In the genomic region with DNA sequence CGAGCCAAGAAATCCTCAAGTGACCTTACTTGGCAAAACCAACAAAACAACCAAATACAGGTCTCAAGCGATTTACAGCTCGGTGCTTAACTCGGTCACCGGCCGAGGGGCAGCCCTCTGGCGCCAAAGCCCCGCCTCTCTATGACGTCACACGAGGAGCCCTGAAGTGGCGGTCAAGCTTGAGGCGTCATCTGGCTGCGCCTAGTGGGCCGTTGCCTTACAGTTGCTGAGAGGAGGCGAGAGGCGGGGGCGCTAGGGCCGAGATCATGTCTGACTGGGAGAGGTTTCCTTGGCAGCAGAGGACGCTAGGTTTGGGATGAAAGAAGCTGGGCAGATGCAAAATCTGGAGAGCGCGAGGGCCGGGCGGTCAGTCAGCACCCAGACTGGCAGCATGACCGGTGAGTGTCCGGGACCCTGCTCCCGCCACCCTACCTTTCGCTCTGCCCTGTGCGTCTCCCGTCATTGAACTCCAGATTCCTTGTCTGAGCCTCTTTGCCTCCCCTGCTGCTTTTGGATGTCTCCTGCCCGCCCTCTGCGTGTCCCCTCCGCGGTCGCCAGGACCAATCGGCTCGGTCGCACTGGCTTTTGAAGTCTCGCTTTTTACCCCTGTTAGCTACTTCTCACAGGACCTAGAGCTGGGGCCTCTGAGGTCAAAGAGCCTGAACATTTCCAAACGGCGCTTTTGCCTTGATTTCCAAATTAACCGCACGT, we compare ENCODE assay signal across 8 cellular contexts. TPM values are rescaled to one million over a fixed set of nuclear protein-coding genes. Genes with fewer than 3 reads are reported as not detected.
DNase-seq lines count a peak whose midpoint lies in the region; ATAC-seq, FAIRE-seq and TF ChIP-seq lines count a peak whose summit lies in the region.

A gene (plus strand): TSS at position 204 of the 711 bp plus-strand sequence. CDS start 113 bp downstream, at position 317.

- intact Hi-C loops in left ventricle myocardium superior (cut with micrococcal nuclease) = loop anchor here (10.0 kb wide), 1 partner anchor 153 kb away; no protein-coding TSS in a partner anchor
- intact Hi-C loops in prostate gland (cut with DNase I) = loop anchor here (5.0 kb wide), 1 partner anchor 271 kb away; a partner anchor contains a TSS

- H3K4me1 ChIP-seq in prostate gland (replicated peaks) = no peaks in the 10 kb centered on the region

- WGBS in prostate gland = under 1% methylated on average over 42 of the region's 42 CpGs

- H3K27me3 ChIP-seq in prostate gland (replicated peaks; ENCODE audit: insufficient read depth) = no peaks in the 10 kb centered on the region

- H3K36me3 ChIP-seq in prostate gland = no peaks in the 10 kb centered on the region

- peak in 1 of 4 experiments; percentile 28 for TF ChIP-seq CTCF in prostate gland (IDR thresholded peaks at IDR 0.05)

- peaks cover 9% of the 10 kb centered on the region for H3K36me3 Mint-ChIP-seq in T-helper 17 cell (ENCODE audit: low read depth)

- FAIRE-seq in GM12892 (lab: Jason Lieb, UNC) (peak; percentile 99), urothelium cell line (lab: Jason Lieb, UNC) (no peak)

- ATAC-seq in HG02840 (IDR thresholded peaks at IDR 0.05; ENCODE audit: low FRiP score, unreplicated experiment) (peak; percentile 91), T-helper 17 cell (peak; percentile 88), left ventricle myocardium superior (peak; percentile 99)

- TF ChIP-seq POLR2A in GM12892 (IDR thresholded peaks at IDR 0.05; ENCODE audit: low read depth, low read length) = peak; percentile 84
- peak; percentile 78 for TF ChIP-seq POLR2A in prostate gland (IDR thresholded peaks at IDR 0.05)

- H3K4me1 Mint-ChIP-seq in T-helper 17 cell = peaks cover 26% of the 10 kb centered on the region

- H3K27ac ChIP-seq in angular gyrus (ENCODE audit: low read depth, low read length) = peak within 1 kb of the TSS; percentile 87
- peak within 1 kb of the TSS; percentile 82 to 85 for H3K27ac ChIP-seq in prostate gland

- H3K4me3 ChIP-seq in prostate gland = peak within 1 kb of the TSS; percentile 64 to 67

- H3K9me3 ChIP-seq in T-helper 17 cell (ENCODE audit: control insufficient read depth, low read length, poor library complexity, severe bottlenecking) (no peaks in the 10 kb centered on the region), prostate gland (no peaks in the 10 kb centered on the region)

- peaks cover 6% of the 10 kb centered on the region for H3K27me3 Mint-ChIP-seq in T-helper 17 cell

- peak; percentile 78 for DNase-seq in GM12892 (ENCODE audit: insufficient read length)
- DNase-seq in NCI-H146 treated with DMSO at 0.1 percent for 48 hours (lab: John Stamatoyannopoulos, UW; ENCODE audit: unreplicated experiment) = peak; percentile 85
- DNase-seq in T-helper 17 cell = peak; percentile 69 to 80 (median 70)
- DNase-seq in left ventricle myocardium superior = peak; percentile 98
- DNase-seq in prostate gland (ENCODE audit: low spot score) = peak; percentile 96
- DNase-seq in urothelium cell line (ENCODE audit: low spot score) = peak; percentile 94

- peak within 1 kb of the TSS; percentile 98 for H3K4me3 Mint-ChIP-seq in T-helper 17 cell

- H3K27ac Mint-ChIP-seq in T-helper 17 cell = peak within 1 kb of the TSS; percentile 99

RNA-seq across cellular contexts. Expression of the gene that starts here (rescaled TPM):
- 5.8 TPM for polyA plus RNA-seq in GM12892 (2012; ENCODE audit: missing spikeins)
- total RNA-seq in T-helper 17 cell (10 to 100 TPM; 16.5 to 18.6 TPM), left ventricle myocardium superior (10.4 TPM), prostate gland (1 to 10 TPM; 2.0 to 6.1 TPM)

Comparison
In these comparisons a context has a peak if more than half of its experiments do, and no peak if none do; other contexts are left out.
1. Peak in every context shown above with its lines: DNase-seq, ATAC-seq, H3K4me3 ChIP-seq and H3K27ac ChIP-seq.